Comparison of ENCODE assay signal across 8 cellular contexts in the genomic region with DNA sequence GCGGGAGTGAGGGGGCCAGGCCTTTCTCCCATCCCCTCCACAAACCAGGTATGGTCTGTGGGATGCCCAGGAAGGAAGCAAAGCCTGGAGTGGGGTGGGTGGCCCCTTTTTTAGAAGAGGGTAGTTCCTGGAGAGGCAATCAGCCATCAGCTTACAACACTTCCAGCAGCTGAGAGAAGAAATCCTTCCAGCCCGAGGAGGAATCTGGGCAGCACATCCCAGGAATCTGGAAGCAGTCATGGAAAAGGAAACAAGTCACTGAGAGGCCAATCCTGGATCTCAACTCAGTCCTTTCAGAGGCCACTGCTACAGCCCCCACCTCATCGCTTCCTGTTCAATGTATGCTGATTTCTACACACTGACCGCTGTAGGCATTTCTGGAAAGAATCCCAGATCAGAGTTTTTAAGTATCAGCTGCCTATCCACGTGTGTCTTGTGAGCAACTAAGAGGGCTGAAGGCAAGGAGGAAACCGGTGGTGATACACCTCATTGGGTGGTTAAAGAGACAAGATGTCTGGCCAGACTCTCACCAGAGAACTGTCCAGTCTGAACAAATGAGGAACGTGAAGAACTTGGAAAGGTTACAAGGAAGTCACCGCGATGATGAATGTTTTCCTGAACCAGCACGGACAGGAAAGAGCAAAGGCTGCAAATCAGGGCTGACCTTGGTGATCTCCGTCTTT. TPM values are rescaled to one million over a fixed set of nuclear protein-coding genes. Genes with fewer than 3 reads are reported as not detected.
DNase-seq lines count a peak whose midpoint lies in the region; ATAC-seq, FAIRE-seq and TF ChIP-seq lines count a peak whose summit lies in the region.

No MANE protein-coding gene starts in this region.

- no peaks in the 10 kb centered on the region; the same call in 1 of the 2 replicates for H3K79me2 ChIP-seq in GM12878 (ENCODE audit: control insufficient read depth, insufficient read depth, low read length)

- BruUV-seq in GM12878 (replicated peaks; lab: Mats Ljungman, UMichigan) = no TSS peak

- no peak overlapping the region for H3K9ac ChIP-seq in GM12878 (ENCODE audit: control insufficient read depth, insufficient read depth, low read length)

- 72% methylated on average over 11 of the region's 11 CpGs for WGBS in GM12878 (ENCODE audit: insufficient coverage, insufficient replicate concordance, low lambda C conversion rate, missing lambda C conversion rate)
- WGBS in suprapubic skin = 14% methylated on average over 11 of the region's 11 CpGs

- TF ChIP-seq POLR2A in GM12878 (IDR thresholded peaks at IDR 0.05; ENCODE audit: low read depth, low read length) (no peak), suprapubic skin (IDR thresholded peaks at IDR 0.05) (no peak)

- CTCF ChIA-PET in GM12878 (lab: Yijun Ruan, JAX) = interaction anchor here (1.3 kb wide), 1 partner anchor 88 kb away, joined by 3 read pairs; no protein-coding TSS in a partner anchor

- no peak for FAIRE-seq in GM12878 (lab: Jason Lieb, UNC)

- H3K4me3 ChIP-seq in GM12878 = no peak overlapping the region
- H3K4me3 ChIP-seq in suprapubic skin = no peak overlapping the region

- intact Hi-C loops in GM12878 (cut with micrococcal nuclease; ENCODE audit: unreplicated experiment) = no loop called here

- H3K4me1 ChIP-seq in GM12878 (ENCODE audit: control insufficient read depth, insufficient read depth, low read length) = peaks cover 39% of the 10 kb centered on the region
- peaks cover 39% of the 10 kb centered on the region for H3K4me1 ChIP-seq in suprapubic skin

- H4K20me1 ChIP-seq in GM12878 (ENCODE audit: control insufficient read depth, insufficient read depth) = no peaks in the 10 kb centered on the region

- in situ Hi-C loops in KBM-7 (cut with MboI; ENCODE audit: low pct_unique_long_range_greater_than_20kb, low sequenced_read_pairs) = no loop called here
- in situ Hi-C loops in GM12878 (cut with MboI) = no loop called here

- no peak for TF ChIP-seq RAD21 in GM12878 (IDR thresholded peaks at IDR 0.05; ENCODE audit: insufficient read depth, low read depth, low read length)

- TF ChIP-seq EP300 in GM12878 (IDR thresholded peaks at IDR 0.05; ENCODE audit: borderline replicate concordance in 1 of 2, control insufficient read depth in 1 of 2, low read depth in 2 of 2, low read length in 2 of 2) (no peak), suprapubic skin (IDR thresholded peaks at IDR 0.05) (no peak)

- no peak overlapping the region for H3K4me2 ChIP-seq in GM12878 (ENCODE audit: control insufficient read depth, insufficient read depth)

- TF ChIP-seq CTCF in GM12878 (IDR thresholded peaks at IDR 0.05 in 2 of 3, conservative IDR thresholded peaks at IDR 0.05 in 1 of 3; ENCODE audit: control insufficient read depth in 2 of 3, extremely low read depth in 1 of 3, insufficient read depth in 1 of 3, low read depth in 3 of 3, low read length in 3 of 3) (no peak), suprapubic skin (IDR thresholded peaks at IDR 0.05) (no peak)

- no peak for ATAC-seq in GM12878
- no peak for ATAC-seq in HG02852 (IDR thresholded peaks at IDR 0.05; ENCODE audit: unreplicated experiment)

- SMC1A ChIA-PET in GM12878 (lab: Charles Lee; ENCODE audit: uncharacterized antibody, unreplicated experiment) = interaction anchor here (0.5 to 9.1 kb wide), 9 partner anchors 11 to 113 kb away, joined by 3 to 78 read pairs (median 5); no protein-coding TSS in a partner anchor

- H3K27me3 ChIP-seq in GM12878 (replicated peaks in 1 of 2; ENCODE audit: control insufficient read depth in 2 of 2, insufficient read depth in 2 of 2, low read length in 1 of 2) (no peaks in the 10 kb centered on the region), suprapubic skin (no peaks in the 10 kb centered on the region)

- DNase-seq in KBM-7 (peak; percentile 42), GM12878 (ENCODE audit: low read depth, low spot score) (no peak), left kidney (ENCODE audit: low read depth, low spot score) (peak; percentile 72), suprapubic skin (ENCODE audit: low spot score in 2 of 2) (peak in 1 of 2 donors; percentile 67), D341Med (ENCODE audit: low spot score) (no peak), activated T-cell treated with anti-CD3 and anti-CD28 coated beads for 4 hours (no peak)
- no peak for DNase-seq in activated effector memory CD4-positive, alpha-beta T cell treated with anti-CD3 and anti-CD28 coated beads, Interleukin-2, amount 50 U/mL, for 16 hours

- RAD21 ChIA-PET in GM12878 (lab: Charles Lee; ENCODE audit: unreplicated experiment) = interaction anchor here (1.4 to 8.4 kb wide), 3 partner anchors 11 to 93 kb away, joined by 4 to 118 read pairs (median 6); partner anchors contain the start of gene SHLD1

- H3K27ac ChIP-seq in GM12878 (ENCODE audit: control insufficient read depth, insufficient read depth) (no peak overlapping the region), suprapubic skin (peak overlapping the region; percentile 61)

- no peaks in the 10 kb centered on the region for H3K9me3 ChIP-seq in GM12878 (replicated peaks; ENCODE audit: control insufficient read depth, insufficient read depth, low read length)
- H3K9me3 ChIP-seq in suprapubic skin = no peaks in the 10 kb centered on the region

- POLR2A ChIA-PET in GM12878 (lab: Charles Lee) = interaction anchor here (0.6 to 1.1 kb wide), 3 partner anchors 14 to 87 kb away, joined by 3 read pairs; no protein-coding TSS in a partner anchor

- no peak overlapping the region for H2AFZ ChIP-seq in GM12878 (ENCODE audit: control insufficient read depth, low read depth, low read length)

- no peaks in the 10 kb centered on the region for H3K36me3 ChIP-seq in GM12878 (ENCODE audit: control insufficient read depth in 2 of 2, insufficient read depth in 2 of 2, low read length in 1 of 2)
- H3K36me3 ChIP-seq in suprapubic skin = no peaks in the 10 kb centered on the region

TF ChIP-seq in GM12878, 131 proteins besides CTCF, POLR2A, EP300 and RAD21:
- TF ChIP-seq EED (IDR thresholded peaks at IDR 0.05; ENCODE audit: low read depth) = 0 out of 2 replicates have a peak, but pooled peaks have one; percentile 32
- no peak for TF ChIP-seq MXI1 (IDR thresholded peaks at IDR 0.05; ENCODE audit: low read depth, low read length)
- no peak for TF ChIP-seq FOXM1 (IDR thresholded peaks at IDR 0.05; ENCODE audit: low read depth, low read length)

RNA-seq across cellular contexts. Expression of gene GPCPD1, which starts 46.5 kb away (rescaled TPM):
- 327 and 357 TPM in 2 replicates for total RNA-seq in GM12878 (2013; cell fraction: nucleolus; rRNA removed)
- 35.2 and 42.1 TPM in 2 replicates for total RNA-seq in GM12878 (2014; rRNA removed)
- total RNA-seq in GM12878 (2014; rRNA removed; fragmentation: Illumina TruSeq; extraction: Trizol) = 46.3 and 49.8 TPM in 2 replicates
- total RNA-seq in GM12878 (2021) = 55.0 and 59.4 TPM in 2 replicates
- 38.8 TPM for polyA plus RNA-seq in GM12878 (2011; ENCODE audit: low read depth)
- polyA plus RNA-seq in GM12878 (2011; rRNA removed) = 87.4 and 116 TPM in 2 replicates
- 26.8 and 34.0 TPM in 2 replicates for polyA plus RNA-seq in GM12878 (2011; cell fraction: cytosol; rRNA removed)
- polyA plus RNA-seq in GM12878 (2011; cell fraction: nucleus; rRNA removed) = 94.3 and 132 TPM in 2 replicates
- 48.8 and 69.8 TPM in 2 replicates for polyA plus RNA-seq in GM12878 (2012)
- polyA plus RNA-seq in GM12878 (2014; fragmentation: Illumina TruSeq; extraction: Trizol) = 38.2 and 55.0 TPM in 2 replicates
- 10 to 100 TPM; 14.5 to 14.6 TPM for polyA plus RNA-seq in GM12878 (2014; fragmentation: Nextera tagmentation; extraction: Ambion mirVana)
- 29.2 and 34.3 TPM in 2 replicates for polyA plus RNA-seq in GM12878 (2014; rRNA removed)
- polyA plus RNA-seq in GM12878 (2016; fragmentation: Nextera tagmentation; extraction: Ambion mirVana) = 10 to 100 TPM; 46.2 to 49.2 TPM
- polyA minus RNA-seq in GM12878 (2011; rRNA and poly(A)+ RNA removed) = 45.8 and 63.5 TPM in 2 replicates
- 13.2 and 23.1 TPM in 2 replicates for polyA minus RNA-seq in GM12878 (2011; cell fraction: cytosol; rRNA and poly(A)+ RNA removed)
- 42.9 and 56.6 TPM in 2 replicates for polyA minus RNA-seq in GM12878 (2011; cell fraction: nucleus; rRNA and poly(A)+ RNA removed)
- 10 to 100 TPM in 3 of 4 donors, 1 to 10 TPM in 1; 9.0 to 22.4 (median 14.9) TPM for total RNA-seq in suprapubic skin

Comparison
In these comparisons a context has a peak if more than half of its experiments do, and no peak if none do; other contexts are left out.
1. DNase-seq: peak in KBM-7 (single experiment) and left kidney (single experiment); none in GM12878 (single experiment), D341Med (single experiment), activated T-cell treated with anti-CD3 and anti-CD28 coated beads for 4 hours (single experiment) and activated effector memory CD4-positive, alpha-beta T cell treated with anti-CD3 and anti-CD28 coated beads, Interleukin-2, amount 50 U/mL, for 16 hours (single experiment).